Comparison of ENCODE assay signal across 20 cellular contexts in the genomic region with DNA sequence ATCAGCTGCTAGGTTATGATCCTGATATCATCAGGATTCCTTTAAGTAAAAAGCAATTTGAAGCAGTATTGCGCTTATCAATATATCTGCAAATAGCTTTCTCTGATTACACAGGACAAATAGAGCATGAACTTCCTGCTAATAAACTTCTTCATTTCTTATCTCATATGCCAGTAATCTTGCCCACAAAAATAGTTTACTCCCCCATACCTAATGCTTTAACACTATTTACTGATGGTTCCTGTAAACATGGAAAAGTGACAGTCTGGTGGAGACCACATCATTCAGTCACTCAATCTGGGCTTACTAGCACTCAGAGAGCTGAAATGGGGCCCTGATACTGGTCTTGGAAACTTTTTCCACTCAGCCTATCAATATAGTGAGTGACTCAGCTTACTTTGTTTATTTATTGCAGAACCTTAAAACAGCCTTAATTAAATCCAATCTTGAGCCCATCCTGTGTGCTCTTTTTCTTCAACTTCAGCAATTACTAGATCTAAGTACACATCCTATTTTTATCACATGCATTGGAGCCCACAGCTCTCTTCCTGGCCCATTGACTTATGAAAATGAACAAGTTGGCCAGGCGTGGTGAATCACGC.
"Had no signal": no experiment of that assay in that cellular context is flagged by ENCODE, and none has a peak within 500 bp of the region (broad histone marks: within the 10 kb centered on the region; RNA-seq: fewer than 3 reads in every experiment).

No MANE protein-coding gene starts in this region.

- H3K36me3 Mint-ChIP-seq: activated naive CD4-positive, alpha-beta T cell treated with anti-CD3 and anti-CD28 coated beads, Interleukin-2, amount 10 ng/mL, durations not matched to agents 7 days and 5 days had no signal

- H3K27me3 Mint-ChIP-seq: activated naive CD4-positive, alpha-beta T cell treated with anti-CD3 and anti-CD28 coated beads, Interleukin-2, amount 10 ng/mL, durations not matched to agents 7 days and 5 days; activated naive CD8-positive, alpha-beta T cell treated with anti-CD3 and anti-CD28 coated beads, Interleukin-2, amount 50 U/mL, for 24 hours; effector memory CD8-positive, alpha-beta T cell; progenitor cell of endocrine pancreas had no signal

- H3K27ac ChIP-seq: brain microvascular endothelial cell, gastrocnemius medialis, tibial nerve, vagina had no signal

- H3K4me1 Mint-ChIP-seq: activated naive CD4-positive, alpha-beta T cell treated with anti-CD3 and anti-CD28 coated beads, Interleukin-2, amount 10 ng/mL, durations not matched to agents 7 days and 5 days; activated naive CD8-positive, alpha-beta T cell treated with anti-CD3 and anti-CD28 coated beads, Interleukin-2, amount 50 U/mL, for 24 hours had no signal

- DNase-seq: activated CD4-positive, CD25-positive, alpha-beta regulatory T cell treated with anti-CD3 and anti-CD28 coated beads, Interleukin-2, amount 50 U/mL, for 72 hours; activated CD8-positive, alpha-beta memory T cell treated with anti-CD3 and anti-CD28 coated beads for 24 hours; activated CD8-positive, alpha-beta memory T cell treated with anti-CD3 and anti-CD28 coated beads, Interleukin-2, amount 50 U/mL, for 48 hours; activated effector memory CD4-positive, alpha-beta T cell treated with Interleukin-2 at 50 U/mL for 16 hours; activated naive CD4-positive, alpha-beta T cell treated with anti-CD3 and anti-CD28 coated beads, Interleukin-2, amount 10 ng/mL, durations not matched to agents 7 days and 5 days; activated naive CD8-positive, alpha-beta T cell treated with anti-CD3 and anti-CD28 coated beads, Interleukin-2, amount 50 U/mL, for 24 hours; activated T-cell treated with anti-CD3 and anti-CD28 coated beads, Interleukin-2, amount 50 U/mL, for 48 hours; aorta; brain microvascular endothelial cell; cerebellar nuclear complex; effector memory CD8-positive, alpha-beta T cell; gastrocnemius medialis; left ventricle myocardium superior; occipital lobe; stimulated activated naive CD8-positive, alpha-beta T cell treated with anti-CD3 and anti-CD28 coated beads, Interleukin-15, Interleukin-2, amounts not matched to agents 100 U/mL and 50 U/mL, for 24 hours; T-helper 1 cell; T-helper 9 cell had no signal

- H3K27me3 ChIP-seq: brain microvascular endothelial cell, gastrocnemius medialis, tibial nerve, vagina had no signal

- H3K9me3 ChIP-seq: gastrocnemius medialis, vagina had no signal

- H3K4me1 ChIP-seq: vagina had no signal

- H3K4me3 Mint-ChIP-seq: activated naive CD4-positive, alpha-beta T cell treated with anti-CD3 and anti-CD28 coated beads, Interleukin-2, amount 10 ng/mL, durations not matched to agents 7 days and 5 days; activated naive CD8-positive, alpha-beta T cell treated with anti-CD3 and anti-CD28 coated beads, Interleukin-2, amount 50 U/mL, for 24 hours; effector memory CD8-positive, alpha-beta T cell had no signal

- H3K27ac Mint-ChIP-seq: activated naive CD4-positive, alpha-beta T cell treated with anti-CD3 and anti-CD28 coated beads, Interleukin-2, amount 10 ng/mL, durations not matched to agents 7 days and 5 days; activated naive CD8-positive, alpha-beta T cell treated with anti-CD3 and anti-CD28 coated beads, Interleukin-2, amount 50 U/mL, for 24 hours; effector memory CD8-positive, alpha-beta T cell; progenitor cell of endocrine pancreas had no signal

- H3K36me3 ChIP-seq: brain microvascular endothelial cell, gastrocnemius medialis, vagina had no signal

- H3K4me3 ChIP-seq: gastrocnemius medialis, tibial nerve, vagina had no signal
